Comparison of ENCODE assay signal across 1 cellular context in the genomic region with DNA sequence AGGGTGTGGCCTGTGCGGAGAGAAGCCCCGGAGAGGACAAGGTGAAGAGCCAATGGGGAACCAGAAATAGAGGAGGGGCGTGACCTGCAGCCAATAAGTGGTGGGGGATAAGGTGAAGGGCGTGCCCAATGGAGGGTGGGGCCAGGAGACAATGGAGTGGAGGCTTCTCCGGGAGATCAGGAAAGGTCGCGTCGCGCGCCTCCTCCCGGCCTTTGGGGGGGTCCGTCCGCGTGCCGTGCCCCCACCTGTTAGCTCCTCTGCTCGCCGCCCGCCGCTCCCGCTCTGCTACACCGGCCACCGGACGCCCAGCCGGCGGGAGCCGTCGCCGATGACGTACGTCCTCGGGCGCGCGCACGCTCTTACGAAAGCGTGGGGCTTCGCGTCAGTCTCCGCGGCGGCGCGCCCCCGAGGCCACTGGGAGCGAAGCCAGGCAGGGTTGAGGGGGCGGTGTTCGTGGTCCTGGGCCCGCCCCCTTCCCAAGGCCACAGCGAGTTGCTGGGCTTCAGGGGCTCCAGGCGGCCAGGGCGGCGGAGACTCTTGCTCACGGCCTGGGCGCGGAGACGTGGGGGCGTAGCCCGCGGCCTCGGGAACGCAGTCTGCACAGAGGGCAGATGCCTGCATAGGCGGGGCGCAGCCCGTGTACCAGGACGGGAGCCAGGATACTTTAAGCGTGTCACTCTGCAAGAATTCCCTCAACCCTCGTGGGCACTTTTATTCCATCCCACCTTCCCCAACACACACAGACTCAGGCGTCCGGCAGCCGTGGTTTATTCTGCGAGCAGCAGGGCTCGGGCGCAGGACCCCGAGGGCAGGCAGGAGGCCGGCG.
TF ChIP-seq lines count a peak whose summit lies in the region.

A gene (minus strand): TSS at position 337 of the 826 bp plus-strand sequence. CDS start 3,353 bp downstream, outside the sequence.

TF ChIP-seq in HepG2, 621 proteins besides CTCF, POLR2A, EP300 and RAD21 (continued from another document and continues in another):
- TF ChIP-seq TAF15 (IDR thresholded peaks at IDR 0.05; ENCODE audit: low read depth, low read length, poor library complexity, severe bottlenecking), result no peak
- TF ChIP-seq, protein P1, sequence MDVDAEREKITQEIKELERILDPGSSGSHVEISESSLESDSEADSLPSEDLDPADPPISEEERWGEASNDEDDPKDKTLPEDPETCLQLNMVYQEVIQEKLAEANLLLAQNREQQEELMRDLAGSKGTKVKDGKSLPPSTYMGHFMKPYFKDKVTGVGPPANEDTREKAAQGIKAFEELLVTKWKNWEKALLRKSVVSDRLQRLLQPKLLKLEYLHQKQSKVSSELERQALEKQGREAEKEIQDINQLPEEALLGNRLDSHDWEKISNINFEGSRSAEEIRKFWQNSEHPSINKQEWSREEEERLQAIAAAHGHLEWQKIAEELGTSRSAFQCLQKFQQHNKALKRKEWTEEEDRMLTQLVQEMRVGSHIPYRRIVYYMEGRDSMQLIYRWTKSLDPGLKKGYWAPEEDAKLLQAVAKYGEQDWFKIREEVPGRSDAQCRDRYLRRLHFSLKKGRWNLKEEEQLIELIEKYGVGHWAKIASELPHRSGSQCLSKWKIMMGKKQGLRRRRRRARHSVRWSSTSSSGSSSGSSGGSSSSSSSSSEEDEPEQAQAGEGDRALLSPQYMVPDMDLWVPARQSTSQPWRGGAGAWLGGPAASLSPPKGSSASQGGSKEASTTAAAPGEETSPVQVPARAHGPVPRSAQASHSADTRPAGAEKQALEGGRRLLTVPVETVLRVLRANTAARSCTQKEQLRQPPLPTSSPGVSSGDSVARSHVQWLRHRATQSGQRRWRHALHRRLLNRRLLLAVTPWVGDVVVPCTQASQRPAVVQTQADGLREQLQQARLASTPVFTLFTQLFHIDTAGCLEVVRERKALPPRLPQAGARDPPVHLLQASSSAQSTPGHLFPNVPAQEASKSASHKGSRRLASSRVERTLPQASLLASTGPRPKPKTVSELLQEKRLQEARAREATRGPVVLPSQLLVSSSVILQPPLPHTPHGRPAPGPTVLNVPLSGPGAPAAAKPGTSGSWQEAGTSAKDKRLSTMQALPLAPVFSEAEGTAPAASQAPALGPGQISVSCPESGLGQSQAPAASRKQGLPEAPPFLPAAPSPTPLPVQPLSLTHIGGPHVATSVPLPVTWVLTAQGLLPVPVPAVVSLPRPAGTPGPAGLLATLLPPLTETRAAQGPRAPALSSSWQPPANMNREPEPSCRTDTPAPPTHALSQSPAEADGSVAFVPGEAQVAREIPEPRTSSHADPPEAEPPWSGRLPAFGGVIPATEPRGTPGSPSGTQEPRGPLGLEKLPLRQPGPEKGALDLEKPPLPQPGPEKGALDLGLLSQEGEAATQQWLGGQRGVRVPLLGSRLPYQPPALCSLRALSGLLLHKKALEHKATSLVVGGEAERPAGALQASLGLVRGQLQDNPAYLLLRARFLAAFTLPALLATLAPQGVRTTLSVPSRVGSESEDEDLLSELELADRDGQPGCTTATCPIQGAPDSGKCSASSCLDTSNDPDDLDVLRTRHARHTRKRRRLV (CRISPR knock-in tag; IDR thresholded peaks at IDR 0.05), result no peak
- TF ChIP-seq ZNF382 (CRISPR knock-in tag; IDR thresholded peaks at IDR 0.05; ENCODE audit: borderline replicate concordance), result no peak
- TF ChIP-seq, protein P2, sequence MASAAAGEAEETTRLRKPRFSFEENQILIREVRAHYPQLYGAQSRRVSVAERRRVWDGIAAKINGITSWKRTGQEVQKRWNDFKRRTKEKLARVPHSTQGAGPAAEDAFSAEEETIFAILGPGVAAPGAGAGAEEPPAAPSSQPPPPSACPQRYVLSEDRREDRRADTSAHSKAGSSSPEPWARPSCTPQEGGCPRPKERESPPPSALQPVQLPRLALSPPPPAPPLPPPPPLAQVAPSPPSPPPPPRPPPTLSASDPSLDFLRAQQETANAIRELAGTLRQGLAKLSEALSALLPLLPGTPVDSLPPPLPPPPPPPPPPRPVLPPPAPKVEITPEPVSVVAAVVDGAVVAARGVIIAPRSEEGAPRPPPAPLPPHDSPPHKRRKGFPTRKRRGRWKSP (CRISPR knock-in tag; IDR thresholded peaks at IDR 0.05), result peak; percentile 89
- no peak for TF ChIP-seq ZNF549 (CRISPR knock-in tag; IDR thresholded peaks at IDR 0.05)
- TF ChIP-seq, protein P3, sequence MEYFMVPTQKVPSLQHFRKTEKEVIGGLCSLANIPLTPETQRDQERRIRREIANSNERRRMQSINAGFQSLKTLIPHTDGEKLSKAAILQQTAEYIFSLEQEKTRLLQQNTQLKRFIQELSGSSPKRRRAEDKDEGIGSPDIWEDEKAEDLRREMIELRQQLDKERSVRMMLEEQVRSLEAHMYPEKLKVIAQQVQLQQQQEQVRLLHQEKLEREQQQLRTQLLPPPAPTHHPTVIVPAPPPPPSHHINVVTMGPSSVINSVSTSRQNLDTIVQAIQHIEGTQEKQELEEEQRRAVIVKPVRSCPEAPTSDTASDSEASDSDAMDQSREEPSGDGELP (IDR thresholded peaks at IDR 0.05; ENCODE audit: borderline replicate concordance, low read depth), result peak; percentile 33; the same call in 1 of the 2 replicates
- TF ChIP-seq, protein P4, sequence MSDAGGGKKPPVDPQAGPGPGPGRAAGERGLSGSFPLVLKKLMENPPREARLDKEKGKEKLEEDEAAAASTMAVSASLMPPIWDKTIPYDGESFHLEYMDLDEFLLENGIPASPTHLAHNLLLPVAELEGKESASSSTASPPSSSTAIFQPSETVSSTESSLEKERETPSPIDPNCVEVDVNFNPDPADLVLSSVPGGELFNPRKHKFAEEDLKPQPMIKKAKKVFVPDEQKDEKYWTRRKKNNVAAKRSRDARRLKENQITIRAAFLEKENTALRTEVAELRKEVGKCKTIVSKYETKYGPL (CRISPR knock-in tag; IDR thresholded peaks at IDR 0.05), result no peak
- TF ChIP-seq MEIS2 (CRISPR knock-in tag; IDR thresholded peaks at IDR 0.05), result no peak
- peak; percentile 77; the same call in 1 of the 2 replicates for TF ChIP-seq IRX3 (CRISPR knock-in tag; IDR thresholded peaks at IDR 0.05; ENCODE audit: borderline replicate concordance, low read depth)
- 0 out of 2 replicates have a peak, but pooled peaks have one; percentile 6 for TF ChIP-seq ZNF629 (CRISPR knock-in tag; conservative IDR thresholded peaks at IDR 0.05)
- TF ChIP-seq KAT8 (CRISPR knock-in tag; IDR thresholded peaks at IDR 0.05), result peak; percentile 91
- peak; percentile 63 for TF ChIP-seq BCL6 (CRISPR knock-in tag; IDR thresholded peaks at IDR 0.05)
- TF ChIP-seq PAF1 (CRISPR knock-in tag; IDR thresholded peaks at IDR 0.05), result no peak
- TF ChIP-seq ZNF616 (CRISPR knock-in tag; IDR thresholded peaks at IDR 0.05; ENCODE audit: low read depth), result no peak; the same call in 1 of the 2 replicates
- no peak for TF ChIP-seq ZBTB1 (CRISPR knock-in tag; IDR thresholded peaks at IDR 0.05; ENCODE audit: borderline replicate concordance)
- TF ChIP-seq NFYC (CRISPR knock-in tag; IDR thresholded peaks at IDR 0.05), result peak; percentile 96
- peak; percentile 81 for TF ChIP-seq MXD4 (CRISPR knock-in tag; IDR thresholded peaks at IDR 0.05)
- TF ChIP-seq ZNF746 (CRISPR knock-in tag; IDR thresholded peaks at IDR 0.05), result peak; percentile 29; the same call in 1 of the 2 replicates
- peak; percentile 97 for TF ChIP-seq CREB1 (IDR thresholded peaks at IDR 0.05)
- peak; percentile 84 for TF ChIP-seq CREB1 (CRISPR knock-in tag; IDR thresholded peaks at IDR 0.05)
- no peak for TF ChIP-seq TEAD2 (CRISPR knock-in tag; IDR thresholded peaks at IDR 0.05)
- TF ChIP-seq, protein P5, sequence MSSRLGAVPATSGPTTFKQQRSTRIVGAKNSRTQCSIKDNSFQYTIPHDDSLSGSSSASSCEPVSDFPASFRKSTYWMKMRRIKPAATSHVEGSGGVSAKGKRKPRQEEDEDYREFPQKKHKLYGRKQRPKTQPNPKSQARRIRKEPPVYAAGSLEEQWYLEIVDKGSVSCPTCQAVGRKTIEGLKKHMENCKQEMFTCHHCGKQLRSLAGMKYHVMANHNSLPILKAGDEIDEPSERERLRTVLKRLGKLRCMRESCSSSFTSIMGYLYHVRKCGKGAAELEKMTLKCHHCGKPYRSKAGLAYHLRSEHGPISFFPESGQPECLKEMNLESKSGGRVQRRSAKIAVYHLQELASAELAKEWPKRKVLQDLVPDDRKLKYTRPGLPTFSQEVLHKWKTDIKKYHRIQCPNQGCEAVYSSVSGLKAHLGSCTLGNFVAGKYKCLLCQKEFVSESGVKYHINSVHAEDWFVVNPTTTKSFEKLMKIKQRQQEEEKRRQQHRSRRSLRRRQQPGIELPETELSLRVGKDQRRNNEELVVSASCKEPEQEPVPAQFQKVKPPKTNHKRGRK (CRISPR knock-in tag; IDR thresholded peaks at IDR 0.05), result no peak; the same call in 1 of the 2 replicates
- TF ChIP-seq HNF4G (IDR thresholded peaks at IDR 0.05; ENCODE audit: borderline replicate concordance, low read depth, low read length), result no peak
- TF ChIP-seq HNF4G (CRISPR knock-in tag; IDR thresholded peaks at IDR 0.05; ENCODE audit: borderline replicate concordance, low read depth), result no peak
- TF ChIP-seq ZNF33B (CRISPR knock-in tag; IDR thresholded peaks at IDR 0.05), result peak; percentile 73; the same call in 1 of the 2 replicates
- no peak for TF ChIP-seq ONECUT2 (CRISPR knock-in tag; IDR thresholded peaks at IDR 0.05)
- peak; percentile 37; the same call in 1 of the 2 replicates for TF ChIP-seq GTF3A (CRISPR knock-in tag; conservative IDR thresholded peaks at IDR 0.05)
- TF ChIP-seq, protein P6, sequence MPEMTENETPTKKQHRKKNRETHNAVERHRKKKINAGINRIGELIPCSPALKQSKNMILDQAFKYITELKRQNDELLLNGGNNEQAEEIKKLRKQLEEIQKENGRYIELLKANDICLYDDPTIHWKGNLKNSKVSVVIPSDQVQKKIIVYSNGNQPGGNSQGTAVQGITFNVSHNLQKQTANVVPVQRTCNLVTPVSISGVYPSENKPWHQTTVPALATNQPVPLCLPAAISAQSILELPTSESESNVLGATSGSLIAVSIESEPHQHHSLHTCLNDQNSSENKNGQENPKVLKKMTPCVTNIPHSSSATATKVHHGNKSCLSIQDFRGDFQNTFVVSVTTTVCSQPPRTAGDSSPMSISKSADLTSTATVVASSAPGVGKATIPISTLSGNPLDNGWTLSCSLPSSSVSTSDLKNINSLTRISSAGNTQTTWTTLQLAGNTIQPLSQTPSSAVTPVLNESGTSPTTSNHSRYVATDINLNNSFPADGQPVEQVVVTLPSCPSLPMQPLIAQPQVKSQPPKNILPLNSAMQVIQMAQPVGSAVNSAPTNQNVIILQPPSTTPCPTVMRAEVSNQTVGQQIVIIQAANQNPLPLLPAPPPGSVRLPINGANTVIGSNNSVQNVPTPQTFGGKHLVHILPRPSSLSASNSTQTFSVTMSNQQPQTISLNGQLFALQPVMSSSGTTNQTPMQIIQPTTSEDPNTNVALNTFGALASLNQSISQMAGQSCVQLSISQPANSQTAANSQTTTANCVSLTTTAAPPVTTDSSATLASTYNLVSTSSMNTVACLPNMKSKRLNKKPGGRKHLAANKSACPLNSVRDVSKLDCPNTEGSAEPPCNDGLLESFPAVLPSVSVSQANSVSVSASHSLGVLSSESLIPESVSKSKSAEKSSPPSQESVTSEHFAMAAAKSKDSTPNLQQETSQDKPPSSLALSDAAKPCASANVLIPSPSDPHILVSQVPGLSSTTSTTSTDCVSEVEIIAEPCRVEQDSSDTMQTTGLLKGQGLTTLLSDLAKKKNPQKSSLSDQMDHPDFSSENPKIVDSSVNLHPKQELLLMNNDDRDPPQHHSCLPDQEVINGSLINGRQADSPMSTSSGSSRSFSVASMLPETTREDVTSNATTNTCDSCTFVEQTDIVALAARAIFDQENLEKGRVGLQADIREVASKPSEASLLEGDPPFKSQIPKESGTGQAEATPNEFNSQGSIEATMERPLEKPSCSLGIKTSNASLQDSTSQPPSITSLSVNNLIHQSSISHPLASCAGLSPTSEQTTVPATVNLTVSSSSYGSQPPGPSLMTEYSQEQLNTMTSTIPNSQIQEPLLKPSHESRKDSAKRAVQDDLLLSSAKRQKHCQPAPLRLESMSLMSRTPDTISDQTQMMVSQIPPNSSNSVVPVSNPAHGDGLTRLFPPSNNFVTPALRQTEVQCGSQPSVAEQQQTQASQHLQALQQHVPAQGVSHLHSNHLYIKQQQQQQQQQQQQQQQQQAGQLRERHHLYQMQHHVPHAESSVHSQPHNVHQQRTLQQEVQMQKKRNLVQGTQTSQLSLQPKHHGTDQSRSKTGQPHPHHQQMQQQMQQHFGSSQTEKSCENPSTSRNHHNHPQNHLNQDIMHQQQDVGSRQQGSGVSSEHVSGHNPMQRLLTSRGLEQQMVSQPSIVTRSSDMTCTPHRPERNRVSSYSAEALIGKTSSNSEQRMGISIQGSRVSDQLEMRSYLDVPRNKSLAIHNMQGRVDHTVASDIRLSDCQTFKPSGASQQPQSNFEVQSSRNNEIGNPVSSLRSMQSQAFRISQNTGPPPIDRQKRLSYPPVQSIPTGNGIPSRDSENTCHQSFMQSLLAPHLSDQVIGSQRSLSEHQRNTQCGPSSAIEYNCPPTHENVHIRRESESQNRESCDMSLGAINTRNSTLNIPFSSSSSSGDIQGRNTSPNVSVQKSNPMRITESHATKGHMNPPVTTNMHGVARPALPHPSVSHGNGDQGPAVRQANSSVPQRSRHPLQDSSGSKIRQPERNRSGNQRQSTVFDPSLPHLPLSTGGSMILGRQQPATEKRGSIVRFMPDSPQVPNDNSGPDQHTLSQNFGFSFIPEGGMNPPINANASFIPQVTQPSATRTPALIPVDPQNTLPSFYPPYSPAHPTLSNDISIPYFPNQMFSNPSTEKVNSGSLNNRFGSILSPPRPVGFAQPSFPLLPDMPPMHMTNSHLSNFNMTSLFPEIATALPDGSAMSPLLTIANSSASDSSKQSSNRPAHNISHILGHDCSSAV (CRISPR knock-in tag; IDR thresholded peaks at IDR 0.05; ENCODE audit: borderline replicate concordance), result no peak; the same call in 1 of the 2 replicates
- peak; percentile 22; the same call in 1 of the 2 replicates for TF ChIP-seq ZNF670 (CRISPR knock-in tag; IDR thresholded peaks at IDR 0.05; ENCODE audit: borderline replicate concordance)
- TF ChIP-seq, protein P7, sequence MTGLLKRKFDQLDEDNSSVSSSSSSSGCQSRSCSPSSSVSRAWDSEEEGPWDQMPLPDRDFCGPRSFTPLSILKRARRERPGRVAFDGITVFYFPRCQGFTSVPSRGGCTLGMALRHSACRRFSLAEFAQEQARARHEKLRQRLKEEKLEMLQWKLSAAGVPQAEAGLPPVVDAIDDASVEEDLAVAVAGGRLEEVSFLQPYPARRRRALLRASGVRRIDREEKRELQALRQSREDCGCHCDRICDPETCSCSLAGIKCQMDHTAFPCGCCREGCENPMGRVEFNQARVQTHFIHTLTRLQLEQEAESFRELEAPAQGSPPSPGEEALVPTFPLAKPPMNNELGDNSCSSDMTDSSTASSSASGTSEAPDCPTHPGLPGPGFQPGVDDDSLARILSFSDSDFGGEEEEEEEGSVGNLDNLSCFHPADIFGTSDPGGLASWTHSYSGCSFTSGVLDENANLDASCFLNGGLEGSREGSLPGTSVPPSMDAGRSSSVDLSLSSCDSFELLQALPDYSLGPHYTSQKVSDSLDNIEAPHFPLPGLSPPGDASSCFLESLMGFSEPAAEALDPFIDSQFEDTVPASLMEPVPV (CRISPR knock-in tag; IDR thresholded peaks at IDR 0.05), result peak; percentile 97
- no peak for TF ChIP-seq STAT5B (CRISPR knock-in tag; IDR thresholded peaks at IDR 0.05)
- TF ChIP-seq, protein P8, sequence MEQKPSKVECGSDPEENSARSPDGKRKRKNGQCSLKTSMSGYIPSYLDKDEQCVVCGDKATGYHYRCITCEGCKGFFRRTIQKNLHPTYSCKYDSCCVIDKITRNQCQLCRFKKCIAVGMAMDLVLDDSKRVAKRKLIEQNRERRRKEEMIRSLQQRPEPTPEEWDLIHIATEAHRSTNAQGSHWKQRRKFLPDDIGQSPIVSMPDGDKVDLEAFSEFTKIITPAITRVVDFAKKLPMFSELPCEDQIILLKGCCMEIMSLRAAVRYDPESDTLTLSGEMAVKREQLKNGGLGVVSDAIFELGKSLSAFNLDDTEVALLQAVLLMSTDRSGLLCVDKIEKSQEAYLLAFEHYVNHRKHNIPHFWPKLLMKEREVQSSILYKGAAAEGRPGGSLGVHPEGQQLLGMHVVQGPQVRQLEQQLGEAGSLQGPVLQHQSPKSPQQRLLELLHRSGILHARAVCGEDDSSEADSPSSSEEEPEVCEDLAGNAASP (CRISPR knock-in tag; IDR thresholded peaks at IDR 0.05; ENCODE audit: borderline replicate concordance), result peak; percentile 75; the same call in 1 of the 2 replicates
- TF ChIP-seq CEBPG (CRISPR knock-in tag; IDR thresholded peaks at IDR 0.05), result peak; percentile 95
- TF ChIP-seq MED8 (CRISPR knock-in tag; IDR thresholded peaks at IDR 0.05; ENCODE audit: insufficient replicate concordance), result no peak
